In the genomic region with DNA sequence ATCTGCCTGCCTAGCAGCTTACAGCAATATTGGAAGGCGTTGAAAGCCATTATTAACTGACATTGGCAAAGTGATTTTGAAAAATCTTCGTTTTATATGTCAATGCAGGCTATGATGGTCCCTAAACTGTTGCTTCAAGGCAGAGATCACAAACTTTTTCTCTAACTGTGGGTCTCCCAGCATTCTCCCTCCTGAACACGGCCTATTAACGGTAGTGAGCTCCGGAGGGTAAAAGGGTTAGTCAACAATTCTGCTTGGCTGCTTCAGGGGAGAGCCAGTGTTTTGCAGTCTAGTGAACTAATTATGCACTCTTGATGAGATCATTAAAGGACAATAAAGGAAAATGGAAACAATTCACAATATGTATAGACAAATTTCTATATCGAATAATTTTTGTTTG, we compare ENCODE assay signal across 27 cellular contexts.
"Had no signal": no experiment of that assay in that cellular context is flagged by ENCODE, and none has a peak within 500 bp of the region (broad histone marks: within the 10 kb centered on the region; RNA-seq: fewer than 3 reads in every experiment).

No MANE protein-coding gene starts in this region.

- FAIRE-seq: endometrium, endothelial cell of umbilical vein had no signal

- H3K36me3 ChIP-seq: ascending aorta, brain microvascular endothelial cell, colonic mucosa had no signal

- DNase-seq: activated CD4-positive, alpha-beta memory T cell treated with anti-CD3 and anti-CD28 coated beads, Interleukin-2, amount 10 ng/mL, durations not matched to agents 7 days and 5 days; activated CD4-positive, alpha-beta T cell treated with anti-CD3 and anti-CD28 coated beads for 1 hour; activated CD4-positive, alpha-beta T cell treated with anti-CD3 and anti-CD28 coated beads for 4 hours; activated CD4-positive, alpha-beta T cell treated with anti-CD3 and anti-CD28 coated beads, Interleukin-2, amount 10 ng/mL, durations not matched to agents 7 days and 5 days; activated CD4-positive, alpha-beta T cell treated with anti-CD3 and anti-CD28 coated beads, Interleukin-2, amount 50 U/mL, for 4 hours; activated CD8-positive, alpha-beta memory T cell treated with anti-CD3 and anti-CD28 coated beads, Interleukin-2, amount 50 U/mL, for 48 hours; activated gamma-delta T cell; activated naive CD4-positive, alpha-beta T cell; activated naive CD4-positive, alpha-beta T cell treated with anti-CD3 and anti-CD28 coated beads, Interleukin-2, amount 10 ng/mL, durations not matched to agents 7 days and 5 days; activated naive CD8-positive, alpha-beta T cell treated with anti-CD3 and anti-CD28 coated beads, Interleukin-2, amount 10 ng/mL, durations not matched to agents 7 days and 5 days; activated T-cell treated with anti-CD3 and anti-CD28 coated beads for 4 hours; activated T-cell treated with anti-CD3 and anti-CD28 coated beads, Interleukin-2, amount 50 U/mL, for 24 hours; activated T-cell treated with anti-CD3 and anti-CD28 coated beads, Interleukin-2, amount 50 U/mL, for 72 hours; brain microvascular endothelial cell; central memory CD4-positive, alpha-beta T cell; cerebellar nuclear complex; colonic mucosa; effector CD8-positive, alpha-beta T cell; foreskin fibroblast; T-helper 2 cell had no signal

- ATAC-seq: activated naive CD4-positive, alpha-beta T cell treated with anti-CD3 and anti-CD28 coated beads, Interleukin-2, amount 50 U/mL, for 72 hours; activated T-cell treated with anti-CD3 and anti-CD28 coated beads, Interleukin-2, amount 50 U/mL, for 72 hours; WTC11 had no signal

- H3K4me3 ChIP-seq: ascending aorta, colonic mucosa had no signal

- H3K27ac ChIP-seq: ascending aorta, brain microvascular endothelial cell, colonic mucosa, epithelial cell of prostate, VCaP had no signal

- H3K4me1 ChIP-seq: ascending aorta, colonic mucosa had no signal

- H3K27me3 ChIP-seq: ascending aorta, brain microvascular endothelial cell, colonic mucosa had no signal

- H3K9me3 ChIP-seq: ascending aorta, colonic mucosa had no signal
